Comparison of ENCODE assay signal across 1 cellular context in the genomic region with DNA sequence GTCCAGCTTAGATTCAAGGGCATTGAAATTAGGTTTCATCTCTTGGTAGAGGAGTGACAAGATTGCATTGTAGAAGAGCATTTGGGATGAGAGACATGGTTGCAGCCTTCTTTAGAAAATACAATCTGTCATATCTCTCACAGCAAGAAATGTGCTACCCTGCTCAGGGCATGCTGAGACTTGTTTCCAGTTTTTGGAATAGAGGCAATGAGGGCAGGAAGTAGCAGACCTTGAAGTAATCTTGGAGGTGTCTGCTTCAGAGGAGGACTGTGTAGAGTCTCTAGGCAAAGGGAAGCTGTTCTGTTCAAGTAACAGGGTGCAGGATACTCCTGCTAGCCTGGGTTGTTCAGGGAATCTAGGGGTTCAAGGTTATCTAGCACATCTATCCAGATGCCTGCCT.
TF ChIP-seq lines count a peak whose summit lies in the region.

No MANE protein-coding gene starts in this region.

TF ChIP-seq in IMR-90, 13 proteins besides CTCF, POLR2A, EP300 and RAD21 (continued from another document):
- TF ChIP-seq BHLHE40 (IDR thresholded peaks at IDR 0.05; ENCODE audit: low read depth, low read length) (no peak), CEBPB (IDR thresholded peaks at IDR 0.05; ENCODE audit: low read depth, low read length) (no peak), FOS (IDR thresholded peaks at IDR 0.05; ENCODE audit: low read depth, low read length) (no peak), RFX5 (IDR thresholded peaks at IDR 0.05; ENCODE audit: low read depth, low read length) (no peak), SMC3 (IDR thresholded peaks at IDR 0.05; ENCODE audit: low read depth, low read length) (no peak)
